26 cellular contexts compared by ENCODE assay signal in the genomic region with DNA sequence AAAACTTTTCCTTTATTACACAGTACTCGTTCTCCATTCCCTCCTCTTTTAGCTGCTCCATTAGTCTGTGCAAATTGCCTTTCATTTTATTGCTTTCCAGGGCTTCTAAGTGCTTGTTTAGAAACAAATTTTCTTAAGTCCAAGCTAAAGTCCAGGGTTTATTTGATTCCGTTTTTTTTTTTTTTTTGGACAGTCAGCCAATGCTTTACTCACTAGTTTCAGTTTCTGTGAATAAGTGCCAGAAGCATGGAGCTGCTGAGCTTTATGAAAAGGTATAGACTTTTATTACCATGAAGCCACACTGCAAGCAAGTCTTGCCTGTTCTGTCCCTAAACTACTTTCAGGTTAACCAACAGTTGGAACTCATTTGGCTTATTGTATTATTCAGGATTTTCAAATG.
DNase-seq lines count a peak whose midpoint lies in the region; ATAC-seq and TF ChIP-seq lines count a peak whose summit lies in the region.
"Had no signal": no experiment of that assay in that cellular context is flagged by ENCODE, and none has a peak within 500 bp of the region (broad histone marks: within the 10 kb centered on the region; RNA-seq: fewer than 3 reads in every experiment).

No MANE protein-coding gene starts in this region.

- no peaks in the 10 kb centered on the region for H3K9me2 ChIP-seq in hepatocyte (replicated peaks; ENCODE audit: insufficient read depth)

- POLR2A ChIA-PET in CD4-positive, alpha-beta T cell (lab: Charles Lee): no interaction called here

- H3K9me3 ChIP-seq in hepatocyte (ENCODE audit: low read depth) (no peaks in the 10 kb centered on the region), skeletal muscle satellite cell (replicated peaks; ENCODE audit: low read length) (no peaks in the 10 kb centered on the region), colonic mucosa (no peaks in the 10 kb centered on the region)
- no peaks in the 10 kb centered on the region for H3K9me3 ChIP-seq in CD4-positive, alpha-beta T cell (ENCODE audit: control insufficient read depth, low read length)
- H3K9me3 ChIP-seq: prostate gland had no signal

- no peak overlapping the region for H2AFZ ChIP-seq in hepatocyte

- CTCF ChIA-PET in CD4-positive, alpha-beta T cell (lab: Charles Lee): no interaction called here

- no peak overlapping the region for H3K4me3 Mint-ChIP-seq in CD4-positive, alpha-beta T cell
- H3K4me3 Mint-ChIP-seq: activated B cell treated with CpG ODN at 0.5 μM for 24 hours; activated naive CD4-positive, alpha-beta T cell treated with anti-CD3 and anti-CD28 coated beads, Interleukin-2, amount 50 U/mL, for 24 hours; CD4-positive, CD25-positive, alpha-beta regulatory T cell; memory B cell; natural killer cell treated with Interleukin-12 subunit alpha and Interleukin-12 subunit beta and Interleukin-15 and Interleukin-18, amount 100 ng/mL, for 72 hours had no signal

- no peak overlapping the region for H3K27ac Mint-ChIP-seq in CD4-positive, alpha-beta T cell
- H3K27ac Mint-ChIP-seq: activated B cell treated with CpG ODN at 0.5 μM for 24 hours; activated naive CD4-positive, alpha-beta T cell treated with anti-CD3 and anti-CD28 coated beads, Interleukin-2, amount 50 U/mL, for 24 hours; CD4-positive, CD25-positive, alpha-beta regulatory T cell; memory B cell; natural killer cell treated with Interleukin-12 subunit alpha and Interleukin-12 subunit beta and Interleukin-15 and Interleukin-18, amount 100 ng/mL, for 72 hours had no signal

- peaks cover 6% of the 10 kb centered on the region for H3K9me3 Mint-ChIP-seq in CD4-positive, alpha-beta T cell
- H3K9me3 Mint-ChIP-seq: activated naive CD4-positive, alpha-beta T cell treated with anti-CD3 and anti-CD28 coated beads, Interleukin-2, amount 50 U/mL, for 24 hours had no signal

- 25% methylated on average over 2 of the region's 2 CpGs for WGBS in hepatocyte (ENCODE audit: low lambda C conversion rate, missing lambda C conversion rate)

- intact Hi-C loops in CD4-positive, alpha-beta T cell (cut with DNase I, micrococcal nuclease): no loop called here
- intact Hi-C loops in colonic mucosa (cut with DNase I): no loop called here

- H3K27me3 Mint-ChIP-seq in CD4-positive, alpha-beta T cell: no peaks in the 10 kb centered on the region
- H3K27me3 Mint-ChIP-seq: activated B cell treated with CpG ODN at 0.5 μM for 24 hours; activated naive CD4-positive, alpha-beta T cell treated with anti-CD3 and anti-CD28 coated beads, Interleukin-2, amount 50 U/mL, for 24 hours; CD4-positive, CD25-positive, alpha-beta regulatory T cell; memory B cell; natural killer cell treated with Interleukin-12 subunit alpha and Interleukin-12 subunit beta and Interleukin-15 and Interleukin-18, amount 100 ng/mL, for 72 hours had no signal

- TF ChIP-seq CTCF in WI38 (IDR thresholded peaks at IDR 0.05; ENCODE audit: low read depth, low read length) (no peak), hepatocyte (IDR thresholded peaks at IDR 0.05; ENCODE audit: poor library complexity) (no peak), colonic mucosa (IDR thresholded peaks at IDR 0.05) (no peak)
- TF ChIP-seq CTCF in CD4-positive, alpha-beta T cell (IDR thresholded peaks at IDR 0.05): no peak

- H3K4me2 ChIP-seq in hepatocyte (peak overlapping the region; percentile 26), skeletal muscle satellite cell (ENCODE audit: low read length) (peak overlapping the region; percentile 62)

- ATAC-seq in CD4-positive, alpha-beta T cell (ENCODE audit: poor library complexity): no peak
- ATAC-seq: heart right ventricle; natural killer cell treated with Interleukin-12 subunit alpha and Interleukin-12 subunit beta and Interleukin-15 and Interleukin-18, amount 100 ng/mL, for 72 hours had no signal

- H3K36me3 ChIP-seq in hepatocyte (replicated peaks; ENCODE audit: insufficient read depth, low read depth) (no peaks in the 10 kb centered on the region), skeletal muscle satellite cell (ENCODE audit: insufficient read depth, low read length) (no peaks in the 10 kb centered on the region), colonic mucosa (no peaks in the 10 kb centered on the region)
- H3K36me3 ChIP-seq: heart right ventricle, prostate gland had no signal

- H3K79me2 ChIP-seq in hepatocyte: no peaks in the 10 kb centered on the region

- H3K36me3 Mint-ChIP-seq in CD4-positive, alpha-beta T cell (ENCODE audit: low read depth): no peaks in the 10 kb centered on the region
- H3K36me3 Mint-ChIP-seq: activated naive CD4-positive, alpha-beta T cell treated with anti-CD3 and anti-CD28 coated beads, Interleukin-2, amount 50 U/mL, for 24 hours; CD4-positive, CD25-positive, alpha-beta regulatory T cell had no signal

- H3K27me3 ChIP-seq in hepatocyte: no peaks in the 10 kb centered on the region
- H3K27me3 ChIP-seq in skeletal muscle satellite cell (ENCODE audit: control insufficient read depth, insufficient read depth, low read length): no peaks in the 10 kb centered on the region
- H3K27me3 ChIP-seq in CD4-positive, alpha-beta T cell (ENCODE audit: control insufficient read depth, insufficient read depth, low read length): no peaks in the 10 kb centered on the region
- H3K27me3 ChIP-seq in colonic mucosa: no peaks in the 10 kb centered on the region
- H3K27me3 ChIP-seq: heart right ventricle had no signal

- H3K4me3 ChIP-seq in WI38 (ENCODE audit: low read depth, low read length) (peak overlapping the region; percentile 24), hepatocyte (no peak overlapping the region), skeletal muscle satellite cell (ENCODE audit: low read length) (peak overlapping the region; percentile 49), colonic mucosa (no peak overlapping the region)
- H3K4me3 ChIP-seq: dorsolateral prefrontal cortex, heart right ventricle, prostate gland had no signal

- DNase-seq in GM04503 (ENCODE audit: low read depth): peak; percentile 29
- peak; percentile 32 for DNase-seq in hepatocyte (ENCODE audit: low spot score)
- no peak for DNase-seq in T-helper 2 cell
- no peak for DNase-seq in CD4-positive, alpha-beta T cell
- DNase-seq in colonic mucosa: no peak
- DNase-seq: activated B cell treated with CpG ODN at 0.5 μM for 24 hours; activated T-cell treated with anti-CD3 and anti-CD28 coated beads, Interleukin-2, amount 50 U/mL, for 48 hours; CD4-positive, CD25-positive, alpha-beta regulatory T cell; DMS79; dorsolateral prefrontal cortex; erythroblast; GOT3; heart right ventricle; NCI-H1092; NCI-H2081 treated with DMSO at 0.1 percent for 48 hours; NCI-H524 treated with DMSO at 0.1 percent for 48 hours; SHP77 treated with DMSO at 0.1 percent for 48 hours; stimulated activated CD4-positive, alpha-beta T cell treated with anti-CD3 and anti-CD28 coated beads, Interleukin-12 subunit alpha, Interleukin-12 subunit beta, amount 100 ng/mL, for 4 hours had no signal

- no peaks in the 10 kb centered on the region for H3K4me1 Mint-ChIP-seq in CD4-positive, alpha-beta T cell (ENCODE audit: low read depth)
- H3K4me1 Mint-ChIP-seq: activated B cell treated with CpG ODN at 0.5 μM for 24 hours; activated naive CD4-positive, alpha-beta T cell treated with anti-CD3 and anti-CD28 coated beads, Interleukin-2, amount 50 U/mL, for 24 hours; brain; CD4-positive, CD25-positive, alpha-beta regulatory T cell; memory B cell had no signal

- no peaks in the 10 kb centered on the region for H4K20me1 ChIP-seq in hepatocyte (ENCODE audit: insufficient read depth, poor library complexity, severe bottlenecking)

- no peaks in the 10 kb centered on the region for H3K4me1 ChIP-seq in hepatocyte (ENCODE audit: insufficient read depth)
- no peaks in the 10 kb centered on the region for H3K4me1 ChIP-seq in skeletal muscle satellite cell (ENCODE audit: control insufficient read depth, insufficient read depth, low read length)
- H3K4me1 ChIP-seq in colonic mucosa: no peaks in the 10 kb centered on the region
- H3K4me1 ChIP-seq: heart right ventricle, prostate gland had no signal

- H3K9ac ChIP-seq in skeletal muscle satellite cell (ENCODE audit: low read depth, low read length) (peak overlapping the region; percentile 46), colonic mucosa (ENCODE audit: low read depth in 2 of 2, low read length in 2 of 2) (no peak overlapping the region)

- no peak overlapping the region for H3K27ac ChIP-seq in hepatocyte
- H3K27ac ChIP-seq in CD4-positive, alpha-beta T cell (ENCODE audit: low read depth, low read length): no peak overlapping the region
- no peak overlapping the region for H3K27ac ChIP-seq in colonic mucosa
- H3K27ac ChIP-seq: dorsolateral prefrontal cortex, heart right ventricle, HL-60, prostate gland had no signal

Comparison
In these comparisons a context has a peak if more than half of its experiments do, and no peak if none do; other contexts are left out.
1. DNase-seq: peak in GM04503 (single experiment) and hepatocyte (single experiment); none in T-helper 2 cell (0 of 5), CD4-positive, alpha-beta T cell (0 of 10) and colonic mucosa (single experiment).
2. H3K4me3 ChIP-seq: peak in WI38 (single experiment) and skeletal muscle satellite cell (single experiment); none in hepatocyte (single experiment) and colonic mucosa (single experiment).